In genomic region chr6:30200551-30201281, GRCh38 we compare ENCODE assay signal across 10 cellular contexts. TPM values are rescaled to one million over a fixed set of nuclear protein-coding genes. Genes with fewer than 3 reads are reported as not detected.
A peak's percentile ranks its signal among the peaks of the same experiment; 100 is the strongest.
DNase-seq lines count a peak whose midpoint lies in the region; ATAC-seq and TF ChIP-seq lines count a peak whose summit lies in the region.
"Had no signal": no experiment of that assay in that cellular context is flagged by ENCODE, and none has a peak within 500 bp of the region (broad histone marks: within the 10 kb centered on the region; RNA-seq: fewer than 3 reads in every experiment).

No MANE protein-coding gene starts in this region.

- peak overlapping the region; percentile 40 for H3K27ac Mint-ChIP-seq in activated T-cell treated with anti-CD3 and anti-CD28 coated beads, Interleukin-2, amount 50 U/mL, for 24 hours
- H3K27ac Mint-ChIP-seq in T-helper 17 cell: peak overlapping the region; percentile 65
- peak overlapping the region; percentile 62 for H3K27ac Mint-ChIP-seq in stimulated activated effector memory CD8-positive, alpha-beta T cell treated with anti-CD3 and anti-CD28 coated beads, Interleukin-12 subunit alpha, Interleukin-12 subunit beta, amount 100 ng/mL, for 72 hours
- H3K27ac Mint-ChIP-seq in H9: 0 out of 7 replicates have a peak overlapping the region, but pooled peaks of 1 of the 3 experiments have one; percentile 20

- no peak overlapping the region for H3K4ac ChIP-seq in H9 (ENCODE audit: low read depth, low read length)

- H3K23me2 ChIP-seq in H9 (ENCODE audit: insufficient read length, low read depth, low read length, poor library complexity, severe bottlenecking): no peaks in the 10 kb centered on the region

- no peak overlapping the region for H2BK120ac ChIP-seq in H9 (ENCODE audit: low read depth, low read length, poor library complexity, severe bottlenecking)

- 0 out of 2 replicates have a peak, but pooled peaks cover 2% of the 10 kb centered on the region for H3K4me1 ChIP-seq in H9 (ENCODE audit: insufficient read depth, low read length)

- no peak overlapping the region for H2BK20ac ChIP-seq in H9 (ENCODE audit: low read depth, low read length, poor library complexity, severe bottlenecking)

- no peak overlapping the region for H2AK5ac ChIP-seq in H9 (ENCODE audit: insufficient read length, low read length)

- no peak overlapping the region for H2BK12ac ChIP-seq in H9 (ENCODE audit: insufficient read length, low read depth, low read length)

- no peak overlapping the region for H2AFZ ChIP-seq in H9 (ENCODE audit: low read length)

- no peaks in the 10 kb centered on the region for H4K20me1 ChIP-seq in H9 (ENCODE audit: control insufficient read depth, insufficient read depth, insufficient read length)

- H3K27me3 ChIP-seq in H9 (ENCODE audit: insufficient read depth, low read length): no peaks in the 10 kb centered on the region

- peaks cover 1% of the 10 kb centered on the region; the same call in 1 of the 2 replicates for H3K79me2 ChIP-seq in H9 (ENCODE audit: insufficient read depth, low read length)

- no peaks in the 10 kb centered on the region for H3K79me1 ChIP-seq in H9 (ENCODE audit: insufficient read depth, low read depth, low read length, poor library complexity, severe bottlenecking)

- H3K14ac ChIP-seq in H9 (ENCODE audit: insufficient read depth, low read length): no peak overlapping the region

- H3K18ac ChIP-seq in H9 (ENCODE audit: insufficient read length, low read depth, low read length): no peak overlapping the region

- H3K27ac ChIP-seq in H9 (ENCODE audit: insufficient read length, low read depth, low read length): no peak overlapping the region

- H2BK15ac ChIP-seq in H9 (ENCODE audit: low read depth, low read length): no peak overlapping the region

- H3K27me3 Mint-ChIP-seq in activated T-cell treated with anti-CD3 and anti-CD28 coated beads, Interleukin-2, amount 50 U/mL, for 24 hours: no peaks in the 10 kb centered on the region
- H3K27me3 Mint-ChIP-seq in T-helper 17 cell (no peaks in the 10 kb centered on the region), H9 (ENCODE audit: low read depth) (no peaks in the 10 kb centered on the region)

- TF ChIP-seq CTCF in H9 (conservative IDR thresholded peaks at IDR 0.05): no peak

- DNase-seq in activated T-cell treated with anti-CD3 and anti-CD28 coated beads, Interleukin-2, amount 50 U/mL, for 24 hours: no peak
- DNase-seq in activated T-cell treated with anti-CD3 and anti-CD28 coated beads, Interleukin-2, amount 50 U/mL, for 48 hours: no peak
- DNase-seq in T-helper 17 cell (no peak), ureter (ENCODE audit: low spot score) (no peak), H9 (no peak)
- peak in 1 of 2 donors; percentile 43 for DNase-seq in stimulated activated effector memory CD8-positive, alpha-beta T cell treated with anti-CD3 and anti-CD28 coated beads, Interleukin-12 subunit alpha, Interleukin-12 subunit beta, amount 100 ng/mL, for 72 hours (ENCODE audit: low spot score in 2 of 2)
- DNase-seq: NCI-H526 treated with DMSO at 0.1 percent for 48 hours had no signal

- H2BK5ac ChIP-seq in H9 (ENCODE audit: insufficient read length, low read length): no peak overlapping the region

- H3K4me3 Mint-ChIP-seq in activated T-cell treated with anti-CD3 and anti-CD28 coated beads, Interleukin-2, amount 50 U/mL, for 24 hours: no peak overlapping the region
- H3K4me3 Mint-ChIP-seq in T-helper 17 cell (no peak overlapping the region), H9 (no peak overlapping the region)
- no peak overlapping the region for H3K4me3 Mint-ChIP-seq in stimulated activated effector memory CD8-positive, alpha-beta T cell treated with anti-CD3 and anti-CD28 coated beads, Interleukin-12 subunit alpha, Interleukin-12 subunit beta, amount 100 ng/mL, for 72 hours

- H4K8ac ChIP-seq in H9 (replicated peaks; ENCODE audit: insufficient read length, low read depth, low read length): no peak overlapping the region

- H3K4me1 Mint-ChIP-seq in activated T-cell treated with anti-CD3 and anti-CD28 coated beads, Interleukin-2, amount 50 U/mL, for 24 hours (ENCODE audit: low read depth): peaks cover 38% of the 10 kb centered on the region
- H3K4me1 Mint-ChIP-seq in T-helper 17 cell (peaks cover 33% of the 10 kb centered on the region), H9 (peaks cover 8 to 25% of the 10 kb centered on the region in 2 experiments)
- peaks cover 31% of the 10 kb centered on the region for H3K4me1 Mint-ChIP-seq in stimulated activated effector memory CD8-positive, alpha-beta T cell treated with anti-CD3 and anti-CD28 coated beads, Interleukin-12 subunit alpha, Interleukin-12 subunit beta, amount 100 ng/mL, for 72 hours

- H3K4me2 ChIP-seq in H9 (ENCODE audit: insufficient read depth, insufficient read length, low read length): no peak overlapping the region

- peak; percentile 63 for ATAC-seq in HG03280 (IDR thresholded peaks at IDR 0.05; ENCODE audit: unreplicated experiment)
- peak; percentile 33 for ATAC-seq in T-helper 17 cell
- ATAC-seq in stimulated activated effector memory CD8-positive, alpha-beta T cell treated with anti-CD3 and anti-CD28 coated beads, Interleukin-12 subunit alpha, Interleukin-12 subunit beta, amount 100 ng/mL, for 72 hours: no peak
- ATAC-seq in HG03442 (IDR thresholded peaks at IDR 0.05; ENCODE audit: unreplicated experiment): no peak

- no peak overlapping the region for H3K9ac ChIP-seq in H9 (ENCODE audit: extremely low read depth, insufficient read length, low read length)

- H4K91ac ChIP-seq in H9 (ENCODE audit: insufficient read length, low read depth, low read length): no peak overlapping the region

- H3K9me3 ChIP-seq in T-helper 17 cell (ENCODE audit: control insufficient read depth, low read length, poor library complexity, severe bottlenecking) (no peaks in the 10 kb centered on the region), H9 (ENCODE audit: control insufficient read depth, low read depth, low read length) (no peaks in the 10 kb centered on the region)

- no peak overlapping the region for H4K5ac ChIP-seq in H9 (ENCODE audit: insufficient read length, low read depth, low read length)

- H3K23ac ChIP-seq in H9 (ENCODE audit: insufficient read length, low read depth, low read length): no peak overlapping the region

- WGBS in H9 (ENCODE audit: extremely low coverage, insufficient read length, low lambda C conversion rate): no CpG with 5 or more reads among the region's 6 CpGs

- H3K36me3 Mint-ChIP-seq in activated T-cell treated with anti-CD3 and anti-CD28 coated beads, Interleukin-2, amount 50 U/mL, for 24 hours (ENCODE audit: low read depth): peaks cover 87% of the 10 kb centered on the region
- H3K36me3 Mint-ChIP-seq in T-helper 17 cell (ENCODE audit: low read depth): peaks cover 9% of the 10 kb centered on the region
- peaks cover 91% of the 10 kb centered on the region for H3K36me3 Mint-ChIP-seq in stimulated activated effector memory CD8-positive, alpha-beta T cell treated with anti-CD3 and anti-CD28 coated beads, Interleukin-12 subunit alpha, Interleukin-12 subunit beta, amount 100 ng/mL, for 72 hours
- H3K36me3 Mint-ChIP-seq in H9 (ENCODE audit: insufficient read depth in 1 of 3, low read depth in 3 of 3): peaks cover 17 to 51% (median 40%) of the 10 kb centered on the region in 3 experiments; a peak in 6 of 7 replicates

- no peaks in the 10 kb centered on the region for H3K9me3 Mint-ChIP-seq in activated T-cell treated with anti-CD3 and anti-CD28 coated beads, Interleukin-2, amount 50 U/mL, for 24 hours
- H3K9me3 Mint-ChIP-seq in stimulated activated effector memory CD8-positive, alpha-beta T cell treated with anti-CD3 and anti-CD28 coated beads, Interleukin-12 subunit alpha, Interleukin-12 subunit beta, amount 100 ng/mL, for 72 hours: no peaks in the 10 kb centered on the region
- H3K9me3 Mint-ChIP-seq in H9: no peaks in the 10 kb centered on the region

- no peak overlapping the region for H3T11ph ChIP-seq in H9 (ENCODE audit: low read length)

- no peak overlapping the region for H3K56ac ChIP-seq in H9 (ENCODE audit: insufficient read length, low read depth, low read length)

RNA-seq across cellular contexts. Expression of gene TRIM26, which starts 12.5 kb away (rescaled TPM):
- total RNA-seq in T-helper 17 cell (10 to 100 TPM; 51.2 to 63.1 TPM), ureter (61.4 TPM), H9 (2021) (33.9 and 35.8 TPM in 2 replicates)

RNA-seq across cellular contexts. Expression of gene TRIM15, which starts 37.4 kb away (rescaled TPM):
- total RNA-seq in T-helper 17 cell: not detected
- not detected for total RNA-seq in ureter
- 0.20 TPM in 1 of 2 replicates, not detected in the other for total RNA-seq in H9 (2021)
- total RNA-seq: omental fat pad had no signal

RNA-seq across cellular contexts. Expression of gene TRIM10, which starts 39.7 kb away (rescaled TPM):
- total RNA-seq in T-helper 17 cell (under 1 TPM in 1 of 2 donors, not detected in 1; 0.37 TPM), ureter (not detected), H9 (2021) (0.07 and 0.09 TPM in 2 replicates)

Comparison
In these comparisons a context has a peak if more than half of its experiments do, and no peak if none do; other contexts are left out.
1. ATAC-seq: peak in HG03280 (single experiment) and T-helper 17 cell (single experiment); none in stimulated activated effector memory CD8-positive, alpha-beta T cell treated with anti-CD3 and anti-CD28 coated beads, Interleukin-12 subunit alpha, Interleukin-12 subunit beta, amount 100 ng/mL, for 72 hours (single experiment) and HG03442 (single experiment).